ENCODE assay signal across 24 cellular contexts in the genomic region with DNA sequence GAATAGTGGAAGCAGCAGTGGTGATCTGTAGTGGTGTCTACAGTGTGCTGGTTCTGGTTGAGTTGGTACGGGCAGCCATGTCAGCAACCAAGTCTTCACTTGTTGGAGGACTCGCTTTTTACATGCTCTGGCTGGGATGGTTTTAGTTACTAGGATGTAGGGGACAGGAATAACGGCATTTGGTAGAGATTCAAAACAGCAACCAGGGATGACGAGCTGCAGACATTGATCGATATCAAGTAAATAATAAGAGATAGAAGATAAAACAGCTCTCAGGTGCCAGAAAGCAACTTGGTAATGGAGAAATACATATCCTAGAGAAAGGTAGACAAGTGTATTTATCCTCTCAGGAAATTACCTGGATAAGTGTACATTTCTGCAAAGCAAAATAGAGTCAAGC.
"Had no signal": no experiment of that assay in that cellular context is flagged by ENCODE, and none has a peak within 500 bp of the region (broad histone marks: within the 10 kb centered on the region; RNA-seq: fewer than 3 reads in every experiment).

No MANE protein-coding gene starts in this region.

- DNase-seq: KBM-7, MG63, NCI-H1092, NCI-H1105 treated with DMSO at 0.1 percent for 48 hours, NCI-H1417 treated with DMSO at 0.1 percent for 48 hours, NCI-H187, NCI-H2029, NCI-H2081 treated with DMSO at 0.1 percent for 48 hours, NCI-H2171, NCI-H226, NCI-H446, NCI-H510A, NCI-H524 treated with DMSO at 0.1 percent for 48 hours, NCI-H69, NCI-H774, Right ventricle myocardium superior, RPMI8226, SIG-M5, SW 1271, T-cell had no signal

- H3K4me3 ChIP-seq: MG63, SJSA1 had no signal

- H3K9me3 ChIP-seq: MG63, SJSA1 had no signal

- H3K27me3 Mint-ChIP-seq: T-cell had no signal

- H3K27me3 ChIP-seq: MG63, SJSA1 had no signal

- H3K36me3 ChIP-seq: MG63 had no signal

- FAIRE-seq: HTR-8/SVneo, RCC 7860 had no signal

- H3K27ac Mint-ChIP-seq: T-cell had no signal

- ATAC-seq: T-cell had no signal

- H3K4me3 Mint-ChIP-seq: T-cell had no signal

- H3K27ac ChIP-seq: HL-60, SJSA1 had no signal
